ENCODE assay signal across 1 cellular context in the genomic region with DNA sequence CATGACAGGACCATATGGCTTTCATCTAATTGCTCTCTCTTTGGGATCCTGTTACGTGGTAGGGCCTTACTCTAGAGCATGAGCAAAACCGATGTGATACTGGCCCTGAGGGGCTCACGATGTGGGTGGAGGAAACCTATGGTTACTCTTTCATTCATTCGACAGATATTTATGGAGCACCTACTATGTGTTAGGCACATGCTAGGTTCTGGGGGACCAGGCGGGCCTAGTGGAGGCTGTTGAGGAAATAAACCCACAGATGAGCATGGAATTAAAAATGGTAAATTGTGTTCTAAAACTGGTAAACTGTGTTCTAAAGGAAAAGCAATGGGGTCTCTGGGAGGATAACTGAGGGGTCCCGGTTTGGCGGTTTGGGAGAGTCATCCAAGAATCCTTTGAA.
TF ChIP-seq lines count a peak whose summit lies in the region.

No MANE protein-coding gene starts in this region.

TF ChIP-seq in K562, 482 proteins besides CTCF, POLR2A, EP300 and RAD21 (continued from another document):
- TF ChIP-seq, protein P1, sequence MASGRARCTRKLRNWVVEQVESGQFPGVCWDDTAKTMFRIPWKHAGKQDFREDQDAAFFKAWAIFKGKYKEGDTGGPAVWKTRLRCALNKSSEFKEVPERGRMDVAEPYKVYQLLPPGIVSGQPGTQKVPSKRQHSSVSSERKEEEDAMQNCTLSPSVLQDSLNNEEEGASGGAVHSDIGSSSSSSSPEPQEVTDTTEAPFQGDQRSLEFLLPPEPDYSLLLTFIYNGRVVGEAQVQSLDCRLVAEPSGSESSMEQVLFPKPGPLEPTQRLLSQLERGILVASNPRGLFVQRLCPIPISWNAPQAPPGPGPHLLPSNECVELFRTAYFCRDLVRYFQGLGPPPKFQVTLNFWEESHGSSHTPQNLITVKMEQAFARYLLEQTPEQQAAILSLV (tag; IDR thresholded peaks at IDR 0.05), result no peak
- no peak for TF ChIP-seq POLR3G (IDR thresholded peaks at IDR 0.05; ENCODE audit: extremely low read depth, insufficient read length, insufficient replicate concordance)
